Comparison of ENCODE assay signal across 1 cellular context in genomic region chr5:79091064-79091463, GRCh38.
TF ChIP-seq lines count a peak whose summit lies in the region.

No MANE protein-coding gene starts in this region.

TF ChIP-seq in HepG2, 621 proteins besides CTCF, POLR2A, EP300 and RAD21:
- TF ChIP-seq, protein P1, sequence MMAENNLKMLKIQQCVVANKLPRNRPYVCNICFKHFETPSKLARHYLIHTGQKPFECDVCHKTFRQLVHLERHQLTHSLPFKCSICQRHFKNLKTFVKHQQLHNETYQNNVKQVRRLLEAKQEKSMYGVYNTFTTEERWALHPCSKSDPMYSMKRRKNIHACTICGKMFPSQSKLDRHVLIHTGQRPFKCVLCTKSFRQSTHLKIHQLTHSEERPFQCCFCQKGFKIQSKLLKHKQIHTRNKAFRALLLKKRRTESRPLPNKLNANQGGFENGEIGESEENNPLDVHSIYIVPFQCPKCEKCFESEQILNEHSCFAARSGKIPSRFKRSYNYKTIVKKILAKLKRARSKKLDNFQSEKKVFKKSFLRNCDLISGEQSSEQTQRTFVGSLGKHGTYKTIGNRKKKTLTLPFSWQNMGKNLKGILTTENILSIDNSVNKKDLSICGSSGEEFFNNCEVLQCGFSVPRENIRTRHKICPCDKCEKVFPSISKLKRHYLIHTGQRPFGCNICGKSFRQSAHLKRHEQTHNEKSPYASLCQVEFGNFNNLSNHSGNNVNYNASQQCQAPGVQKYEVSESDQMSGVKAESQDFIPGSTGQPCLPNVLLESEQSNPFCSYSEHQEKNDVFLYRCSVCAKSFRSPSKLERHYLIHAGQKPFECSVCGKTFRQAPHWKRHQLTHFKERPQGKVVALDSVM (CRISPR knock-in tag; IDR thresholded peaks at IDR 0.05): no peak
- no peak for TF ChIP-seq ZNF883 (CRISPR knock-in tag; IDR thresholded peaks at IDR 0.05; ENCODE audit: not compliant biosample characterization)
- no peak for TF ChIP-seq NFIB (CRISPR knock-in tag; IDR thresholded peaks at IDR 0.05; ENCODE audit: borderline replicate concordance)
- no peak for TF ChIP-seq IKZF5 (CRISPR knock-in tag; IDR thresholded peaks at IDR 0.05)
- TF ChIP-seq ZHX1 (CRISPR knock-in tag; IDR thresholded peaks at IDR 0.05; ENCODE audit: low read depth): no peak
- no peak for TF ChIP-seq DZIP1 (CRISPR knock-in tag; IDR thresholded peaks at IDR 0.05)
- TF ChIP-seq TERF1 (CRISPR knock-in tag; IDR thresholded peaks at IDR 0.05): no peak
- no peak for TF ChIP-seq ZNF280D (CRISPR knock-in tag; IDR thresholded peaks at IDR 0.05)
- TF ChIP-seq HBP1 (CRISPR knock-in tag; IDR thresholded peaks at IDR 0.05; ENCODE audit: low read depth): no peak
- TF ChIP-seq, protein P2, sequence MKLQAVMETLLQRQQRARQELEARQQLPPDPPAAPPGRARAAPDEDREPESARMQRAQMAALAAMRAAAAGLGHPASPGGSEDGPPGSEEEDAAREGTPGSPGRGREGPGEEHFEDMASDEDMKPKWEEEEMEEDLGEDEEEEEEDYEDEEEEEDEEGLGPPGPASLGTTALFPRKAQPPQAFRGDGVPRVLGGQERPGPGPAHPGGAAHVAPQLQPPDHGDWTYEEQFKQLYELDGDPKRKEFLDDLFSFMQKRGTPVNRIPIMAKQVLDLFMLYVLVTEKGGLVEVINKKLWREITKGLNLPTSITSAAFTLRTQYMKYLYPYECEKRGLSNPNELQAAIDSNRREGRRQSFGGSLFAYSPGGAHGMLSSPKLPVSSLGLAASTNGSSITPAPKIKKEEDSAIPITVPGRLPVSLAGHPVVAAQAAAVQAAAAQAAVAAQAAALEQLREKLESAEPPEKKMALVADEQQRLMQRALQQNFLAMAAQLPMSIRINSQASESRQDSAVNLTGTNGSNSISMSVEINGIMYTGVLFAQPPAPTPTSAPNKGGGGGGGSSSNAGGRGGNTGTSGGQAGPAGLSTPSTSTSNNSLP (IDR thresholded peaks at IDR 0.05; ENCODE audit: low read depth, low read length): no peak
- TF ChIP-seq, protein P3, sequence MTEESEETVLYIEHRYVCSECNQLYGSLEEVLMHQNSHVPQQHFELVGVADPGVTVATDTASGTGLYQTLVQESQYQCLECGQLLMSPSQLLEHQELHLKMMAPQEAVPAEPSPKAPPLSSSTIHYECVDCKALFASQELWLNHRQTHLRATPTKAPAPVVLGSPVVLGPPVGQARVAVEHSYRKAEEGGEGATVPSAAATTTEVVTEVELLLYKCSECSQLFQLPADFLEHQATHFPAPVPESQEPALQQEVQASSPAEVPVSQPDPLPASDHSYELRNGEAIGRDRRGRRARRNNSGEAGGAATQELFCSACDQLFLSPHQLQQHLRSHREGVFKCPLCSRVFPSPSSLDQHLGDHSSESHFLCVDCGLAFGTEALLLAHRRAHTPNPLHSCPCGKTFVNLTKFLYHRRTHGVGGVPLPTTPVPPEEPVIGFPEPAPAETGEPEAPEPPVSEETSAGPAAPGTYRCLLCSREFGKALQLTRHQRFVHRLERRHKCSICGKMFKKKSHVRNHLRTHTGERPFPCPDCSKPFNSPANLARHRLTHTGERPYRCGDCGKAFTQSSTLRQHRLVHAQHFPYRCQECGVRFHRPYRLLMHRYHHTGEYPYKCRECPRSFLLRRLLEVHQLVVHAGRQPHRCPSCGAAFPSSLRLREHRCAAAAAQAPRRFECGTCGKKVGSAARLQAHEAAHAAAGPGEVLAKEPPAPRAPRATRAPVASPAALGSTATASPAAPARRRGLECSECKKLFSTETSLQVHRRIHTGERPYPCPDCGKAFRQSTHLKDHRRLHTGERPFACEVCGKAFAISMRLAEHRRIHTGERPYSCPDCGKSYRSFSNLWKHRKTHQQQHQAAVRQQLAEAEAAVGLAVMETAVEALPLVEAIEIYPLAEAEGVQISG (CRISPR knock-in tag; IDR thresholded peaks at IDR 0.05): no peak
- TF ChIP-seq ZNF598 (CRISPR knock-in tag; IDR thresholded peaks at IDR 0.05; ENCODE audit: borderline replicate concordance): no peak
- TF ChIP-seq, protein P4, sequence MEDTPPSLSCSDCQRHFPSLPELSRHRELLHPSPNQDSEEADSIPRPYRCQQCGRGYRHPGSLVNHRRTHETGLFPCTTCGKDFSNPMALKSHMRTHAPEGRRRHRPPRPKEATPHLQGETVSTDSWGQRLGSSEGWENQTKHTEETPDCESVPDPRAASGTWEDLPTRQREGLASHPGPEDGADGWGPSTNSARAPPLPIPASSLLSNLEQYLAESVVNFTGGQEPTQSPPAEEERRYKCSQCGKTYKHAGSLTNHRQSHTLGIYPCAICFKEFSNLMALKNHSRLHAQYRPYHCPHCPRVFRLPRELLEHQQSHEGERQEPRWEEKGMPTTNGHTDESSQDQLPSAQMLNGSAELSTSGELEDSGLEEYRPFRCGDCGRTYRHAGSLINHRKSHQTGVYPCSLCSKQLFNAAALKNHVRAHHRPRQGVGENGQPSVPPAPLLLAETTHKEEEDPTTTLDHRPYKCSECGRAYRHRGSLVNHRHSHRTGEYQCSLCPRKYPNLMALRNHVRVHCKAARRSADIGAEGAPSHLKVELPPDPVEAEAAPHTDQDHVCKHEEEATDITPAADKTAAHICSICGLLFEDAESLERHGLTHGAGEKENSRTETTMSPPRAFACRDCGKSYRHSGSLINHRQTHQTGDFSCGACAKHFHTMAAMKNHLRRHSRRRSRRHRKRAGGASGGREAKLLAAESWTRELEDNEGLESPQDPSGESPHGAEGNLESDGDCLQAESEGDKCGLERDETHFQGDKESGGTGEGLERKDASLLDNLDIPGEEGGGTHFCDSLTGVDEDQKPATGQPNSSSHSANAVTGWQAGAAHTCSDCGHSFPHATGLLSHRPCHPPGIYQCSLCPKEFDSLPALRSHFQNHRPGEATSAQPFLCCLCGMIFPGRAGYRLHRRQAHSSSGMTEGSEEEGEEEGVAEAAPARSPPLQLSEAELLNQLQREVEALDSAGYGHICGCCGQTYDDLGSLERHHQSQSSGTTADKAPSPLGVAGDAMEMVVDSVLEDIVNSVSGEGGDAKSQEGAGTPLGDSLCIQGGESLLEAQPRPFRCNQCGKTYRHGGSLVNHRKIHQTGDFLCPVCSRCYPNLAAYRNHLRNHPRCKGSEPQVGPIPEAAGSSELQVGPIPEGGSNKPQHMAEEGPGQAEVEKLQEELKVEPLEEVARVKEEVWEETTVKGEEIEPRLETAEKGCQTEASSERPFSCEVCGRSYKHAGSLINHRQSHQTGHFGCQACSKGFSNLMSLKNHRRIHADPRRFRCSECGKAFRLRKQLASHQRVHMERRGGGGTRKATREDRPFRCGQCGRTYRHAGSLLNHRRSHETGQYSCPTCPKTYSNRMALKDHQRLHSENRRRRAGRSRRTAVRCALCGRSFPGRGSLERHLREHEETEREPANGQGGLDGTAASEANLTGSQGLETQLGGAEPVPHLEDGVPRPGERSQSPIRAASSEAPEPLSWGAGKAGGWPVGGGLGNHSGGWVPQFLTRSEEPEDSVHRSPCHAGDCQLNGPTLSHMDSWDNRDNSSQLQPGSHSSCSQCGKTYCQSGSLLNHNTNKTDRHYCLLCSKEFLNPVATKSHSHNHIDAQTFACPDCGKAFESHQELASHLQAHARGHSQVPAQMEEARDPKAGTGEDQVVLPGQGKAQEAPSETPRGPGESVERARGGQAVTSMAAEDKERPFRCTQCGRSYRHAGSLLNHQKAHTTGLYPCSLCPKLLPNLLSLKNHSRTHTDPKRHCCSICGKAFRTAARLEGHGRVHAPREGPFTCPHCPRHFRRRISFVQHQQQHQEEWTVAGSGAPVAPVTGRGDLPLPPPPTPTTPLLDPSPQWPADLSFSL (CRISPR knock-in tag; IDR thresholded peaks at IDR 0.05): no peak
- no peak for TF ChIP-seq RARA (CRISPR knock-in tag; IDR thresholded peaks at IDR 0.05)
- TF ChIP-seq ZNF256 (CRISPR knock-in tag; conservative IDR thresholded peaks at IDR 0.05): no peak
